Comparison of ENCODE assay signal across 8 cellular contexts in the genomic region with DNA sequence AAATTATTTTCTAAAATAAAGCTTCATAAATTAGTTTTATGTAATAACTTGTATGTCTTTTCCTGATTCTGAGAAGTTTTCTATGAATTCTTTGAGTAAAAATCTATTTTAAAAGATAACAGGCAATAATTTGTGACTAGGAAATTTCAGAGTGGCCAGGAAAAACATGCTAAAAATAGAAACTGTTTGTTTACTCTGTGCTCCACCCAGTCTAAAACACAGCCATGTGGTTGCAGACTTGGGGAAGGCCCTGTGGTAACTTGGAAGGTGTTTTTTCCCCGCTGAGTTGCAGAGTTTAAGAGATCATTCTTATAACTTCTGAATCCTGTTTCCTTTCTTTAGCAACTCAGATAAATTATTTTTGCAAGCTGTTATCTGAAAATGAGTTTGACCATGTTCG. TPM values are rescaled to one million over a fixed set of nuclear protein-coding genes. Genes with fewer than 3 reads are reported as not detected.
DNase-seq lines count a peak whose midpoint lies in the region; ATAC-seq and TF ChIP-seq lines count a peak whose summit lies in the region.

No MANE protein-coding gene starts in this region.

- H3K9me3 Mint-ChIP-seq in CD8-positive, alpha-beta memory T cell, result no peaks in the 10 kb centered on the region

- peak overlapping the region; percentile 10 to 74 (median 44) for H3K27ac Mint-ChIP-seq in CD8-positive, alpha-beta memory T cell
- peak overlapping the region; percentile 96 for H3K27ac Mint-ChIP-seq in T-helper 17 cell

- H3K27me3 Mint-ChIP-seq in CD8-positive, alpha-beta memory T cell, result peaks cover 0 to 2% of the 10 kb centered on the region in 2 donors
- no peaks in the 10 kb centered on the region for H3K27me3 Mint-ChIP-seq in T-helper 17 cell

- 31 to 32% methylated on average over 2 of the region's 2 CpGs for WGBS in lower leg skin, 2 donors

- H3K36me3 Mint-ChIP-seq in CD8-positive, alpha-beta memory T cell, result peaks cover 0 to 3% (median 2%) of the 10 kb centered on the region in 3 donors
- peaks cover 10% of the 10 kb centered on the region for H3K36me3 Mint-ChIP-seq in T-helper 17 cell (ENCODE audit: low read depth)

- no peak overlapping the region for H3K4me3 ChIP-seq in CD8-positive, alpha-beta memory T cell (ENCODE audit: low read length)
- no peak overlapping the region for H3K4me3 ChIP-seq in lower leg skin (ENCODE audit: low read depth, poor library complexity, severe bottlenecking)

- H3K4me3 Mint-ChIP-seq in CD8-positive, alpha-beta memory T cell, result peak overlapping the region in 6 of 7 donors; percentile 35 to 73 (median 60)
- H3K4me3 Mint-ChIP-seq in T-helper 17 cell, result no peak overlapping the region

- no peaks in the 10 kb centered on the region for H3K36me3 ChIP-seq in CD8-positive, alpha-beta memory T cell (ENCODE audit: insufficient read depth, low read length)

- H3K27me3 ChIP-seq in CD8-positive, alpha-beta memory T cell (ENCODE audit: insufficient read depth, low read length, poor library complexity, severe bottlenecking), result no peaks in the 10 kb centered on the region

- no peak for TF ChIP-seq POLR2A in lower leg skin (IDR thresholded peaks at IDR 0.05)

- H3K4me1 ChIP-seq in CD8-positive, alpha-beta memory T cell (ENCODE audit: insufficient read depth, low read length), result peaks cover 88% of the 10 kb centered on the region

- no peak overlapping the region for H3K27ac ChIP-seq in CD8-positive, alpha-beta memory T cell (ENCODE audit: low read depth, low read length)

- intact Hi-C loops in lower leg skin (cut with DNase I; ENCODE audit: low total_unique reads), result no loop called here

- POLR2A ChIA-PET in CD8-positive, alpha-beta memory T cell (lab: Charles Lee), result no interaction called here

- DNase-seq in CD8-positive, alpha-beta memory T cell, result peak in 1 of 5 donors; percentile 20
- peak; percentile 64 for DNase-seq in H4 (ENCODE audit: low spot score)
- DNase-seq in T-helper 17 cell, result no peak
- peak; percentile 39 for DNase-seq in left kidney (ENCODE audit: low read depth, low spot score)
- DNase-seq in lower leg skin (ENCODE audit: low spot score in 2 of 2), result no peak
- no peak for DNase-seq in stimulated activated naive CD4-positive, alpha-beta T cell treated with Interleukin-2 at 50 U/mL for 16 hours (lab: John Stamatoyannopoulos, UW)
- no peak for DNase-seq in SIG-M5 treated with dmso at 0.1 percent for 504 hours (lab: John Stamatoyannopoulos, UW; ENCODE audit: unreplicated experiment)

- TF ChIP-seq CTCF in lower leg skin (IDR thresholded peaks at IDR 0.05), result no peak

- peaks cover 84 to 92% (median 91%) of the 10 kb centered on the region in 3 donors for H3K4me1 Mint-ChIP-seq in CD8-positive, alpha-beta memory T cell
- peaks cover 57% of the 10 kb centered on the region for H3K4me1 Mint-ChIP-seq in T-helper 17 cell

- H3K9me3 ChIP-seq in CD8-positive, alpha-beta memory T cell (ENCODE audit: low read length), result no peaks in the 10 kb centered on the region
- H3K9me3 ChIP-seq in T-helper 17 cell (ENCODE audit: control insufficient read depth, low read length, poor library complexity, severe bottlenecking), result no peaks in the 10 kb centered on the region

- CTCF ChIA-PET in CD8-positive, alpha-beta memory T cell (lab: Charles Lee), result no interaction called here

- ATAC-seq in T-helper 17 cell (peak; percentile 81), HG02852 (IDR thresholded peaks at IDR 0.05; ENCODE audit: unreplicated experiment) (no peak)

RNA-seq across cellular contexts. Expression of a gene that starts 21.9 kb away (rescaled TPM):
- 10 to 100 TPM; 22.2 to 22.8 TPM for total RNA-seq in CD8-positive, alpha-beta memory T cell
- 94.9 TPM for polyA plus RNA-seq in CD8-positive, alpha-beta memory T cell
- total RNA-seq in H4 (2014; rRNA removed; shearing (Covaris generic)), result 5.8 and 5.9 TPM in 2 replicates
- total RNA-seq in T-helper 17 cell, result 10 to 100 TPM; 53.5 to 55.3 TPM
- 1 to 10 TPM; 1.4 to 4.5 (median 3.9) TPM for total RNA-seq in lower leg skin

Comparison
In these comparisons a context has a peak if more than half of its experiments do, and no peak if none do; other contexts are left out.
1. DNase-seq: peak in H4 (single experiment) and left kidney (single experiment); none in T-helper 17 cell (0 of 3), lower leg skin (0 of 2), stimulated activated naive CD4-positive, alpha-beta T cell treated with Interleukin-2 at 50 U/mL for 16 hours (single experiment) and SIG-M5 treated with dmso at 0.1 percent for 504 hours (single experiment).